ENCODE assay signal across 7 cellular contexts in the genomic region with DNA sequence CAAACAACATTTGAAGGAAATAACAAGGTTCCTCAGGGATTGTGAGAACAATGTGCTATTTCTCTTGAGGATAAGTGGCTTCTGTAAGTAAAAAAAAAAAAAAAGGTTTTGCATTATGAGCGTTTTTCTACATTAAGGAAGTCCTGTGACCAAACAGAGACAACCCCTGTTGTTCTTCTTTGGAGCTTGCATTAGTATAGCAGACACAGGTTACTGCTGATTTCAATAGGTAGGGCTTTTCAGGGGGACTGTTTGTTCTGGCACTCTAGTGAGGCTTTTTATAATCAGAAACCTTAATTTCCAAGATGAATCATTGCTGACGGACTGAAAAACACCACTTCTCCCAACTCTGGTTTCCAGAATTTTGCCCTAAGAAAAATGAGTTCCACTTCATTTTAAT. TPM values are rescaled to one million over a fixed set of nuclear protein-coding genes. Genes with fewer than 3 reads are reported as not detected.
"Had no signal": no experiment of that assay in that cellular context is flagged by ENCODE, and none has a peak within 500 bp of the region (broad histone marks: within the 10 kb centered on the region; RNA-seq: fewer than 3 reads in every experiment).

No MANE protein-coding gene starts in this region.

- DNase-seq: GOT3, H9, HCEC 1CT, IMR-90 had no signal

- H3K4me3 ChIP-seq: K562 had no signal

- H3K27ac Mint-ChIP-seq: H9 had no signal

- ATAC-seq: K562 had no signal

- H3K4me3 Mint-ChIP-seq: H9 had no signal

- FAIRE-seq: HTR-8/SVneo, K562 had no signal

RNA-seq across cellular contexts. Expression of a gene that starts 8.2 kb away (rescaled TPM):
- total RNA-seq: HT-29, IMR-90, K562 had no signal
- polyA plus RNA-seq: IMR-90, K562 had no signal
